In genomic region chr20:16944753-16945152, GRCh38 we compare ENCODE assay signal across 13 cellular contexts.
"Had no signal": no experiment of that assay in that cellular context is flagged by ENCODE, and none has a peak within 500 bp of the region (broad histone marks: within the 10 kb centered on the region; RNA-seq: fewer than 3 reads in every experiment).

No MANE protein-coding gene starts in this region.

- H3K36me3 ChIP-seq: uterus had no signal

- H3K27me3 ChIP-seq: dorsolateral prefrontal cortex, uterus had no signal

- H3K27ac ChIP-seq: dorsolateral prefrontal cortex, uterus had no signal

- H3K36me3 Mint-ChIP-seq: stimulated activated memory B cell treated with anti-CD40 and anti-IgM and Interleukin-4, amounts not matched to agents 10 μg/mL and 1 μg/mL and 100 μg/mL, for 72 hours had no signal

- H3K27me3 Mint-ChIP-seq: activated B cell treated with CpG ODN at 0.5 μM for 24 hours; activated CD8-positive, alpha-beta T cell treated with anti-CD3 and anti-CD28 coated beads for 36 hours; stimulated activated memory B cell treated with anti-CD40 and anti-IgM and Interleukin-4, amounts not matched to agents 10 μg/mL and 1 μg/mL and 100 μg/mL, for 72 hours had no signal

- H3K4me3 Mint-ChIP-seq: activated B cell treated with CpG ODN at 0.5 μM for 24 hours; activated CD8-positive, alpha-beta T cell treated with anti-CD3 and anti-CD28 coated beads for 36 hours; activated T-cell treated with anti-CD3 and anti-CD28 coated beads, Interleukin-2, amount 50 U/mL, for 4 hours; stimulated activated memory B cell treated with anti-CD40 and anti-IgM and Interleukin-4, amounts not matched to agents 10 μg/mL and 1 μg/mL and 100 μg/mL, for 72 hours had no signal

- H3K9me3 ChIP-seq: uterus had no signal

- H3K4me1 ChIP-seq: uterus had no signal

- H3K4me3 ChIP-seq: dorsolateral prefrontal cortex, uterus had no signal

- DNase-seq: activated B cell treated with CpG ODN at 0.5 μM for 24 hours; activated CD4-positive, alpha-beta T cell treated with anti-CD3 and anti-CD28 coated beads for 48 hours; activated CD8-positive, alpha-beta T cell treated with anti-CD3 and anti-CD28 coated beads for 36 hours; activated effector memory CD4-positive, alpha-beta T cell treated with Interleukin-2 at 50 U/mL for 16 hours; activated naive CD4-positive, alpha-beta T cell treated with anti-CD3 and anti-CD28 coated beads, Interleukin-2, amount 50 U/mL, for 16 hours; activated T-cell treated with anti-CD3 and anti-CD28 coated beads, Interleukin-2, amount 50 U/mL, for 4 hours; dorsolateral prefrontal cortex; midbrain; retina; stimulated activated CD4-positive, alpha-beta T cell treated with anti-CD3 and anti-CD28 coated beads, Interleukin-2, amount 100 ng/mL, for 48 hours; uterus had no signal

- H3K27ac Mint-ChIP-seq: activated B cell treated with CpG ODN at 0.5 μM for 24 hours; activated CD8-positive, alpha-beta T cell treated with anti-CD3 and anti-CD28 coated beads for 36 hours; stimulated activated memory B cell treated with anti-CD40 and anti-IgM and Interleukin-4, amounts not matched to agents 10 μg/mL and 1 μg/mL and 100 μg/mL, for 72 hours had no signal

- H3K4me1 Mint-ChIP-seq: activated B cell treated with CpG ODN at 0.5 μM for 24 hours; stimulated activated memory B cell treated with anti-CD40 and anti-IgM and Interleukin-4, amounts not matched to agents 10 μg/mL and 1 μg/mL and 100 μg/mL, for 72 hours had no signal

- ATAC-seq: activated CD8-positive, alpha-beta T cell treated with anti-CD3 and anti-CD28 coated beads for 36 hours; activated T-cell treated with anti-CD3 and anti-CD28 coated beads, Interleukin-2, amount 50 U/mL, for 4 hours; esophagus mucosa; stimulated activated memory B cell treated with anti-CD40 and anti-IgM and Interleukin-4, amounts not matched to agents 10 μg/mL and 1 μg/mL and 100 μg/mL, for 72 hours had no signal

- H3K9me3 Mint-ChIP-seq: activated CD8-positive, alpha-beta T cell treated with anti-CD3 and anti-CD28 coated beads for 36 hours had no signal
